15 cellular contexts compared by ENCODE assay signal in the genomic region with DNA sequence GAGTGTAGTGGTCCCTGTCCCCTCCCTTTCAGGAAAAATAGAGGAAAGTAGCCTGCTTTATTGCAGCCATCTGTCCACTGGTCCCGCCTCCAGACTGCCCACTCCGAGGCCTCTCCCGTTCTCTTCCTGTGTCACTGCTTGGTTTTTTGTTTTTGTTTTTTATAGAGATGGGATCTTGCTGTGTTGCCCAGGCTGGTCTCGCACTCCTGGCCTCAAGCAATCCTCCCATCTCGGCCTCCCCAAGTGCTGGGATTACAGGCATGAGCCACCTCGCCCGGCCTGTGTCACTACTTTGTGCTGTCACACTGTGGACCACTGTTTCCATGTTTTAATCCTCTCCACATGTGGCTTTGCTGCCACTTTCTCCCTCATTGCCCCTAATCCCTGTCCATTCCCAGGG.
A peak's percentile ranks its signal among the peaks of the same experiment; 100 is the strongest.
DNase-seq lines count a peak whose midpoint lies in the region; ATAC-seq, FAIRE-seq and TF ChIP-seq lines count a peak whose summit lies in the region.
"Had no signal": no experiment of that assay in that cellular context is flagged by ENCODE, and none has a peak within 500 bp of the region (broad histone marks: within the 10 kb centered on the region; RNA-seq: fewer than 3 reads in every experiment).

No MANE protein-coding gene starts in this region.

- no peak for TF ChIP-seq RAD21 in HCT116 (IDR thresholded peaks at IDR 0.05; ENCODE audit: low read depth)

- peaks cover 23 to 74% of the 10 kb centered on the region in 2 experiments for H3K4me1 ChIP-seq in HCT116 (ENCODE audit: control insufficient read depth in 1 of 2, insufficient read depth in 2 of 2, low read length in 2 of 2)
- H3K4me1 ChIP-seq in astrocyte (ENCODE audit: insufficient read depth, low read length) = peaks cover 31% of the 10 kb centered on the region

- H3K27me3 Mint-ChIP-seq in astrocyte (ENCODE audit: low read depth, unreplicated experiment) (no peaks in the 10 kb centered on the region), endothelial cell (ENCODE audit: unreplicated experiment) (peaks cover 5% of the 10 kb centered on the region)

- RAD21 ChIA-PET in HCT116 (lab: Charles Lee; ENCODE audit: low non-redundant PET in 1 of 2, low total read pairs in 2 of 2, uncharacterized antibody in 2 of 2, unreplicated experiment in 2 of 2) = no interaction called here

- H3K9ac ChIP-seq in HCT116 (ENCODE audit: low read length) (no peak overlapping the region), astrocyte (ENCODE audit: low read length) (no peak overlapping the region)
- H3K9ac ChIP-seq: BLaER1 treated with 17β-estradiol and CSF1 and Interleukin-3, amounts not matched to agents 10 nM and 100 nM had no signal

- H3K27ac Mint-ChIP-seq in astrocyte (ENCODE audit: unreplicated experiment) = peak overlapping the region; percentile 31
- H3K27ac Mint-ChIP-seq in endothelial cell (ENCODE audit: unreplicated experiment) = no peak overlapping the region
- H3K27ac Mint-ChIP-seq: B cell; CD8-positive, alpha-beta T cell had no signal

- no peak for FAIRE-seq in astrocyte (lab: Jason Lieb, UNC)
- FAIRE-seq: GM12878, GM19239, HTR-8/SVneo had no signal

- H3K4me3 ChIP-seq in HCT116 (replicated peaks in 1 of 2; ENCODE audit: low read depth in 1 of 2, low read length in 2 of 2) (no peak overlapping the region), astrocyte (ENCODE audit: insufficient read depth, low read depth, low read length) (no peak overlapping the region)
- H3K4me3 ChIP-seq: BLaER1 treated with 17β-estradiol and CSF1 and Interleukin-3, amounts not matched to agents 10 nM and 100 nM; GM12878; HAP-1 had no signal

- H3K27ac ChIP-seq in HCT116 (ENCODE audit: low read depth, low read length) (no peak overlapping the region), astrocyte (ENCODE audit: low read depth, low read length) (no peak overlapping the region)
- H3K27ac ChIP-seq: BLaER1 treated with 17β-estradiol and CSF1 and Interleukin-3, amounts not matched to agents 10 nM and 100 nM had no signal

- no peak overlapping the region for H2AFZ ChIP-seq in HCT116 (ENCODE audit: low read depth, low read length, poor library complexity, severe bottlenecking)
- no peak overlapping the region for H2AFZ ChIP-seq in astrocyte (ENCODE audit: low read depth, low read length)

- H4K20me1 ChIP-seq in HCT116 (ENCODE audit: insufficient read depth) (0 out of 2 replicates have a peak, but pooled peaks cover 4% of the 10 kb centered on the region), astrocyte (ENCODE audit: insufficient read depth, low read length) (peaks cover 10% of the 10 kb centered on the region)

- H3K36me3 ChIP-seq in HCT116 (ENCODE audit: control insufficient read depth in 1 of 2, insufficient read depth in 2 of 2, low read length in 2 of 2) (peaks cover 0 to 26% of the 10 kb centered on the region in 2 experiments; a peak in 1 of 4 replicates), astrocyte (ENCODE audit: insufficient read depth, low read length) (no peaks in the 10 kb centered on the region)
- H3K36me3 ChIP-seq: HAP-1 had no signal

- H3K36me3 Mint-ChIP-seq in astrocyte (ENCODE audit: low read depth, unreplicated experiment) (peaks cover 12% of the 10 kb centered on the region), endothelial cell (ENCODE audit: low read depth, unreplicated experiment) (peaks cover 25% of the 10 kb centered on the region)
- H3K36me3 Mint-ChIP-seq: CD8-positive, alpha-beta T cell had no signal

- TF ChIP-seq CTCF in HCT116 (IDR thresholded peaks at IDR 0.05 in 2 of 3, conservative IDR thresholded peaks at IDR 0.05 in 1 of 3; ENCODE audit: borderline replicate concordance in 1 of 3, insufficient read depth in 1 of 3, low read depth in 2 of 3, low read length in 2 of 3) = no peak
- no peak for TF ChIP-seq CTCF in astrocyte (IDR thresholded peaks at IDR 0.05; ENCODE audit: insufficient read depth, low read depth, low read length)
- TF ChIP-seq CTCF in endothelial cell (IDR thresholded peaks at IDR 0.05; ENCODE audit: unreplicated experiment) = no peak

- H3K9me3 Mint-ChIP-seq in astrocyte (ENCODE audit: unreplicated experiment) (no peaks in the 10 kb centered on the region), endothelial cell (ENCODE audit: unreplicated experiment) (no peaks in the 10 kb centered on the region)

- TF ChIP-seq POLR2A in HCT116 (IDR thresholded peaks at IDR 0.05; ENCODE audit: borderline replicate concordance, extremely low read depth, insufficient read depth, insufficient read length) = no peak

- H3K9me3 ChIP-seq in HCT116 (ENCODE audit: control insufficient read depth in 1 of 2, insufficient read depth in 1 of 2, low read depth in 1 of 2, low read length in 2 of 2) (no peaks in the 10 kb centered on the region), astrocyte (ENCODE audit: insufficient read depth, low read depth, low read length) (no peaks in the 10 kb centered on the region)

- no peak overlapping the region for H3K4me3 Mint-ChIP-seq in astrocyte (ENCODE audit: unreplicated experiment)
- peak overlapping the region; percentile 48 for H3K4me3 Mint-ChIP-seq in endothelial cell (ENCODE audit: unreplicated experiment)
- H3K4me3 Mint-ChIP-seq: B cell; CD8-positive, alpha-beta T cell had no signal

- H3K9me2 ChIP-seq in HCT116 (ENCODE audit: insufficient read depth) = no peaks in the 10 kb centered on the region

- H3K79me2 ChIP-seq in HCT116 (ENCODE audit: insufficient read depth, low read length) (peaks cover 99% of the 10 kb centered on the region), astrocyte (ENCODE audit: insufficient read depth, low read length) (peaks cover 87% of the 10 kb centered on the region)

- no peak for ATAC-seq in HCT116
- ATAC-seq: CD8-positive, alpha-beta T cell; GM12878 had no signal

- intact Hi-C loops in HCT116 (cut with micrococcal nuclease) = loop anchor here (5.0 kb wide), 2 partner anchors 113 to 193 kb away; no protein-coding TSS in a partner anchor

- H3K27me3 ChIP-seq in HCT116 (ENCODE audit: insufficient read depth, low read length) (no peaks in the 10 kb centered on the region), astrocyte (ENCODE audit: insufficient read depth, low read length) (no peaks in the 10 kb centered on the region)
- H3K27me3 ChIP-seq: BLaER1 treated with 17β-estradiol and CSF1 and Interleukin-3, amounts not matched to agents 10 nM and 100 nM had no signal

- H3K4me2 ChIP-seq in HCT116 (ENCODE audit: low read length) (no peak overlapping the region), astrocyte (ENCODE audit: low read length) (no peak overlapping the region)
- H3K4me2 ChIP-seq: BLaER1 treated with 17β-estradiol and CSF1 and Interleukin-3, amounts not matched to agents 10 nM and 100 nM had no signal

- H3K4me1 Mint-ChIP-seq in astrocyte (ENCODE audit: low read depth, unreplicated experiment) (peaks cover 15% of the 10 kb centered on the region), endothelial cell (ENCODE audit: unreplicated experiment) (peaks cover 14% of the 10 kb centered on the region)

- no TSS peak for BruUV-seq in HCT116 (replicated peaks; lab: Mats Ljungman, UMichigan)

- DNase-seq in HCT116 (ENCODE audit: low read depth, low spot score) (no peak), astrocyte (ENCODE audit: low read depth) (no peak), endothelial cell (ENCODE audit: low spot score) (no peak), NCI-H187 treated with DMSO at 0.1 percent for 48 hours (lab: John Stamatoyannopoulos, UW) (no peak), kidney tubule cell (ENCODE audit: low spot score) (no peak)
- DNase-seq in activated T-cell treated with anti-CD3 and anti-CD28 coated beads, Interleukin-2, amount 50 U/mL, for 48 hours = no peak
- DNase-seq: Calu3; CD8-positive, alpha-beta T cell; DMS79 treated with DMSO at 0.1 percent for 48 hours had no signal

- POLR2A ChIA-PET in HCT116 (lab: Charles Lee) = no interaction called here

- CTCF ChIA-PET in HCT116 (lab: Charles Lee) = interaction anchor here (1.0 kb wide), 1 partner anchor 302 kb away, joined by 4 read pairs; no protein-coding TSS in a partner anchor

TF ChIP-seq in HCT116, 20 proteins besides CTCF, POLR2A, EP300 and RAD21:
- TF ChIP-seq, protein P1, sequence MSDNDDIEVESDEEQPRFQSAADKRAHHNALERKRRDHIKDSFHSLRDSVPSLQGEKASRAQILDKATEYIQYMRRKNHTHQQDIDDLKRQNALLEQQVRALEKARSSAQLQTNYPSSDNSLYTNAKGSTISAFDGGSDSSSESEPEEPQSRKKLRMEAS (IDR thresholded peaks at IDR 0.05) = 0 out of 2 replicates have a peak, but pooled peaks have one; percentile 8
- no peak for TF ChIP-seq FOSL1 (IDR thresholded peaks at IDR 0.05; ENCODE audit: low read depth)
